9 cellular contexts compared by ENCODE assay signal in the genomic region with DNA sequence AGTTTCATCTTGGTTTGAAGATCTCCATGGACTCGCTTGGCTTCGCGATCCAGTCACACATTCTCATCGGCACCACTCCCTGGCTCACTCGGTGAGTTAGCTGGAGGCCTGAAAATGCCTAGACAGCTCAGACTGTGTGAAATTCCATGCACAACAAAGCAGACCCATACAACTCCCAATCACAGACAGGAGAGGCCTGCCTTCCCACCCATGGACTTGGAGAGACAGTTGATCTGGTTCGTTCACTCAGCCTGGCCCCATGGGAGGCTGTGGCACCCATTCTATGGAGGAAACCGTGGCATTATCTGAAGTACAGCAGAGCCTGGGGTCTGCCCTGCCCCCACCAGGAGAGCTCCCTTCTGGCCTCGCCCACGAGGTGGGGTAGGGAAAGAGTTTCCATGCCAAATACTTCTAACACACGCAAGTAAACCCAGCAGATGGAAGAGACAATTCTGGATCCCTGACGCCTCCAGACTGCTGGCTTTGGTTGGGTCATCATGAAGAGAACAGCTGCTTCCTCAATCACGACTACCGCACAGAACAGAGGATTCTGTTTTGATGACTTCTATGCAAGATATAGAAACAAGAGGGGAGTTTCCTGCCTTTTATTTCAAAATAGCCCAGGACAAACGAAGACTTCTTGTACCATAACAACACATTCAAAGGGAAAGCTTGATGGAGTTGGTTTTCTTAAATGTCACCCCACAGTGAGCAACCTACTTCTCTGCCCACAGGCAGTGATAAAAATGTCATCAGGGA. TPM values are rescaled to one million over a fixed set of nuclear protein-coding genes. Genes with fewer than 3 reads are reported as not detected.
DNase-seq lines count a peak whose midpoint lies in the region; ATAC-seq and TF ChIP-seq lines count a peak whose summit lies in the region.
"Had no signal": no experiment of that assay in that cellular context is flagged by ENCODE, and none has a peak within 500 bp of the region (broad histone marks: within the 10 kb centered on the region; RNA-seq: fewer than 3 reads in every experiment).

No MANE protein-coding gene starts in this region.

- peak overlapping the region; percentile 95 for H3K27ac Mint-ChIP-seq in T-helper 17 cell

- H3K4me3 Mint-ChIP-seq in T-helper 17 cell: peak overlapping the region; percentile 83

- no peaks in the 10 kb centered on the region for H3K9me3 ChIP-seq in T-helper 17 cell (ENCODE audit: control insufficient read depth, low read length, poor library complexity, severe bottlenecking)
- H3K9me3 ChIP-seq in heart left ventricle: no peaks in the 10 kb centered on the region
- H3K9me3 ChIP-seq in skeletal muscle satellite cell (replicated peaks; ENCODE audit: low read length): no peaks in the 10 kb centered on the region

- H3K27me3 ChIP-seq in heart left ventricle (no peaks in the 10 kb centered on the region), skeletal muscle satellite cell (ENCODE audit: control insufficient read depth, insufficient read depth, low read length) (no peaks in the 10 kb centered on the region)

- peak; percentile 29 for ATAC-seq in GM19351 (IDR thresholded peaks at IDR 0.05; ENCODE audit: unreplicated experiment)
- peak; percentile 61 for ATAC-seq in T-helper 17 cell
- ATAC-seq in heart left ventricle: peak; percentile 60 to 72 (median 66)
- no peak for ATAC-seq in GM18867 (IDR thresholded peaks at IDR 0.05; ENCODE audit: unreplicated experiment)

- H3K4me1 ChIP-seq in heart left ventricle: peaks cover 40 to 99% (median 93%) of the 10 kb centered on the region in 12 donors
- peaks cover 48% of the 10 kb centered on the region for H3K4me1 ChIP-seq in skeletal muscle satellite cell (ENCODE audit: control insufficient read depth, insufficient read depth, low read length)

- peak in 1 of 2 donors; percentile 17 for TF ChIP-seq POLR2A in heart left ventricle (IDR thresholded peaks at IDR 0.05)

- intact Hi-C loops in heart left ventricle (cut with DNase I): loop anchor here in 1 of 10 donors (5.0 kb wide), 1 partner anchor 56 kb away; no protein-coding TSS in a partner anchor

- no peak for TF ChIP-seq CTCF in heart left ventricle (IDR thresholded peaks at IDR 0.05)

- H3K27me3 Mint-ChIP-seq in T-helper 17 cell: no peaks in the 10 kb centered on the region

- 37 to 48% (median 45%) methylated on average over 14 of the region's 14 CpGs for WGBS in heart left ventricle, 4 donors

- H3K4me3 ChIP-seq in heart left ventricle (no peak overlapping the region), skeletal muscle satellite cell (ENCODE audit: low read length) (peak overlapping the region; percentile 23)
- H3K4me3 ChIP-seq: SK-N-MC had no signal

- peak overlapping the region; percentile 61 for H3K4me2 ChIP-seq in skeletal muscle satellite cell (ENCODE audit: low read length)

- peak overlapping the region; percentile 63 for H3K9ac ChIP-seq in skeletal muscle satellite cell (ENCODE audit: low read depth, low read length)

- peak overlapping the region; percentile 59 to 87 (median 78) for H3K27ac ChIP-seq in heart left ventricle
- H3K27ac ChIP-seq: SK-N-MC had no signal

- peaks cover 4% of the 10 kb centered on the region for H3K36me3 Mint-ChIP-seq in T-helper 17 cell (ENCODE audit: low read depth)

- H3K4me1 Mint-ChIP-seq in T-helper 17 cell: peaks cover 72% of the 10 kb centered on the region

- H3K36me3 ChIP-seq in heart left ventricle (peaks cover 0 to 5% (median 0%) of the 10 kb centered on the region in 9 donors), skeletal muscle satellite cell (ENCODE audit: insufficient read depth, low read length) (peaks cover 4% of the 10 kb centered on the region)

- DNase-seq in T-helper 17 cell: peak in 1 of 3 donors; percentile 4
- DNase-seq in heart left ventricle: peak in 3 of 5 donors; percentile 57 to 70 (median 64)
- DNase-seq in retina: no peak
- DNase-seq in NCI-H526 treated with DMSO at 0.1 percent for 48 hours (lab: John Stamatoyannopoulos, UW): no peak
- no peak for DNase-seq in mucosa of gallbladder (ENCODE audit: low spot score)

RNA-seq across cellular contexts. Expression of a gene that starts 15.9 kb away (rescaled TPM):
- total RNA-seq in T-helper 17 cell (10 to 100 TPM; 68.5 to 69.2 TPM), heart left ventricle (10 to 100 TPM; 30.2 to 57.7 (median 36.3) TPM), mucosa of gallbladder (27.1 TPM)
- polyA plus RNA-seq in heart left ventricle: 10 to 100 TPM; 23.7 to 25.6 TPM
- total RNA-seq in skeletal muscle satellite cell (2012; rRNA removed): 14.4 and 18.6 TPM in 2 replicates

Comparison
In these comparisons a context has a peak if more than half of its experiments do, and no peak if none do; other contexts are left out.
1. DNase-seq: peak in heart left ventricle (3 of 5); none in retina (single experiment), NCI-H526 treated with DMSO at 0.1 percent for 48 hours (single experiment) and mucosa of gallbladder (single experiment).